ENCODE assay signal across 13 cellular contexts in genomic region chr3:98962189-98962930, GRCh38.
DNase-seq lines count a peak whose midpoint lies in the region; ATAC-seq and TF ChIP-seq lines count a peak whose summit lies in the region.
"Had no signal": no experiment of that assay in that cellular context is flagged by ENCODE, and none has a peak within 500 bp of the region (broad histone marks: within the 10 kb centered on the region; RNA-seq: fewer than 3 reads in every experiment).

No MANE protein-coding gene starts in this region.

- POLR2A ChIA-PET in AG04450 (lab: Yijun Ruan, JAX), result interaction anchor here (0.5 to 0.6 kb wide), 2 partner anchors 60 to 131 kb away, joined by 4 to 8 read pairs; no protein-coding TSS in a partner anchor

- peak; percentile 77 for DNase-seq in AG04450 (ENCODE audit: low read depth, low spot score)
- no peak for DNase-seq in HFF-Myc (ENCODE audit: extremely low read depth, low read depth)
- DNase-seq in SW480 (ENCODE audit: low spot score), result peak; percentile 97
- peak; percentile 64 for DNase-seq in foreskin melanocyte
- no peak for DNase-seq in NCI-H1694 (lab: John Stamatoyannopoulos, UW)
- no peak for DNase-seq in NCI-H2107 (lab: John Stamatoyannopoulos, UW)
- DNase-seq in NCI-H446 treated with DMSO at 0.1 percent for 48 hours (lab: John Stamatoyannopoulos, UW), result no peak
- DNase-seq: activated CD4-positive, alpha-beta T cell treated with anti-CD3 and anti-CD28 coated beads for 36 hours; activated gamma-delta T cell had no signal

- no peaks in the 10 kb centered on the region for H3K9me3 ChIP-seq in AG04450 (ENCODE audit: control insufficient read depth, insufficient read depth, low read length)
- H3K9me3 ChIP-seq: BLaER1 treated with 17β-estradiol and CSF1 and Interleukin-3, amounts not matched to agents 10 nM and 100 nM had no signal

- no peak for ATAC-seq in GM19397 (IDR thresholded peaks at IDR 0.05; ENCODE audit: unreplicated experiment)
- ATAC-seq: activated CD4-positive, alpha-beta T cell treated with anti-CD3 and anti-CD28 coated beads for 36 hours; GM12878 had no signal

- no peak for TF ChIP-seq CTCF in AG04450 (IDR thresholded peaks at IDR 0.05; ENCODE audit: low read depth, low read length)
- TF ChIP-seq CTCF in HFF-Myc (IDR thresholded peaks at IDR 0.05; ENCODE audit: low read depth, low read length, missing control alignments), result no peak

- CTCF ChIA-PET in AG04450 (lab: Charles Lee), result interaction anchor here (1.3 to 1.4 kb wide), 2 partner anchors 8 to 32 kb away, joined by 3 to 6 read pairs; no protein-coding TSS in a partner anchor

- peak overlapping the region; percentile 49 for H3K27ac ChIP-seq in AG04450 (ENCODE audit: low read depth, low read length)
- H3K27ac ChIP-seq: BLaER1 treated with 17β-estradiol and CSF1 and Interleukin-3, amounts not matched to agents 10 nM and 100 nM had no signal

- H3K27me3 ChIP-seq in AG04450 (ENCODE audit: control insufficient read depth, insufficient read depth, low read length), result no peaks in the 10 kb centered on the region
- H3K27me3 ChIP-seq: BLaER1 treated with 17β-estradiol and CSF1 and Interleukin-3, amounts not matched to agents 10 nM and 100 nM had no signal

- H3K4me3 ChIP-seq in AG04450 (ENCODE audit: low read depth, low read length), result no peak overlapping the region
- peak overlapping the region; percentile 10; the same call in 1 of the 2 replicates for H3K4me3 ChIP-seq in HFF-Myc (replicated peaks; ENCODE audit: low read depth, low read length)
- H3K4me3 ChIP-seq: BLaER1 treated with 17β-estradiol and CSF1 and Interleukin-3, amounts not matched to agents 10 nM and 100 nM; GM12878; skin epidermis had no signal

Comparison
In these comparisons a context has a peak if more than half of its experiments do, and no peak if none do; other contexts are left out.
1. DNase-seq: peak in AG04450 (single experiment), SW480 (single experiment) and foreskin melanocyte (single experiment); none in HFF-Myc (single experiment), NCI-H1694 (single experiment), NCI-H2107 (single experiment) and NCI-H446 treated with DMSO at 0.1 percent for 48 hours (single experiment).